26 cellular contexts compared by ENCODE assay signal in the genomic region with DNA sequence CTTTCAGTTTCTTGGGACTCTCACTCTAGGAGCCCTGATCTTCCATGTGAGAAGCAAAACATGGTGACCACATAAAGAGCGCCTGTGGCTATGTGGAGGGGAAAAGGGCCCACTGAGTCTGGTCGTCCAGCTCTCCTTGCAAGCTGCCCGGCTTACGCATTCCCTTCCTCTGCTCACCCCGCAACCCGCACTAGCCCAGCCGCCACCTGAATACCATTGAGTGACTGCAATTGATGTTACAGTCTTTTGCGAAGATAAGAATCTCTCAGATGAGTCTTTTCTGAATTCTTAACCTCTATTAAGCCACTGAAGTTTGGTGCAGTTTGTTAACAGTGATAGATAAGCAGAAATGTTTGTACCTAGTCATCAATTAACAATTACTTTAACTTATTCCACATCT.
A peak's percentile ranks its signal among the peaks of the same experiment; 100 is the strongest.
DNase-seq lines count a peak whose midpoint lies in the region; ATAC-seq, FAIRE-seq and TF ChIP-seq lines count a peak whose summit lies in the region.
"Had no signal": no experiment of that assay in that cellular context is flagged by ENCODE, and none has a peak within 500 bp of the region (broad histone marks: within the 10 kb centered on the region; RNA-seq: fewer than 3 reads in every experiment).

No MANE protein-coding gene starts in this region.

- peak; percentile 9 for DNase-seq in ELF-1 (ENCODE audit: low read depth, low spot score)
- peak; percentile 10 for DNase-seq in PC-3
- DNase-seq in chondrocyte (ENCODE audit: low spot score), result no peak
- no peak for DNase-seq in urothelium cell line (ENCODE audit: low spot score)
- no peak for DNase-seq in heart left ventricle
- no peak for DNase-seq in stimulated activated CD8-positive, alpha-beta memory T cell treated with anti-CD3 and anti-CD28 coated beads, Interleukin-4, amount 100 ng/mL, for 48 hours
- DNase-seq in activated T-helper 2 cell treated with anti-CD3 and anti-CD28 coated beads, Interferon-gamma antibody, Interleukin-2, Interleukin-4, amounts not matched to agents 10 μg/mL and 5 μg/mL and 100 μg/mL, durations not matched to agents 14 hours and 24 hours and 36 hours (ENCODE audit: low spot score), result no peak
- DNase-seq: activated CD4-positive, alpha-beta T cell treated with anti-CD3 and anti-CD28 coated beads for 4 hours; activated naive CD8-positive, alpha-beta T cell treated with anti-CD3 and anti-CD28 coated beads, Interleukin-2, amount 50 U/mL, for 24 hours; activated T-cell treated with anti-CD3 and anti-CD28 coated beads, Interleukin-2, amount 50 U/mL, for 1 hour; body of pancreas; Caco-2; glutamatergic neuron; NCI-H1092 treated with DMSO at 0.1 percent for 48 hours; NCI-H187; NCI-H2227 treated with DMSO at 0.1 percent for 48 hours; NCI-H774; nephron progenitor cell; pancreas; small intestine; stimulated activated CD4-positive, alpha-beta T cell treated with anti-CD3 and anti-CD28 coated beads, Interleukin-1b, Interleukin-23, amount 100 ng/mL, for 48 hours; stomach had no signal

- no peaks in the 10 kb centered on the region for H3K9me3 Mint-ChIP-seq in chondrocyte (ENCODE audit: low read depth)
- no peaks in the 10 kb centered on the region for H3K9me3 Mint-ChIP-seq in activated T-helper 2 cell treated with anti-CD3 and anti-CD28 coated beads, Interferon-gamma antibody, Interleukin-2, Interleukin-4, amounts not matched to agents 10 μg/mL and 5 μg/mL and 100 μg/mL, durations not matched to agents 14 hours and 24 hours and 36 hours
- H3K9me3 Mint-ChIP-seq: activated naive CD8-positive, alpha-beta T cell treated with anti-CD3 and anti-CD28 coated beads, Interleukin-2, amount 50 U/mL, for 24 hours; IgD-negative memory B cell; nephron progenitor cell had no signal

- no peak for TF ChIP-seq POLR2A in heart left ventricle (IDR thresholded peaks at IDR 0.05)

- H3K4me1 ChIP-seq in PC-3 (ENCODE audit: insufficient read depth, low read length) (peaks cover 30% of the 10 kb centered on the region), heart left ventricle (no peaks in the 10 kb centered on the region)
- H3K4me1 ChIP-seq: body of pancreas, pancreas, stomach, tibial nerve had no signal

- POLR2A ChIA-PET in PC-3 (lab: Charles Lee; ENCODE audit: unreplicated experiment), result interaction anchor here (0.6 kb wide), 1 partner anchor 388 kb away, joined by 5 read pairs; no protein-coding TSS in a partner anchor

- no peaks in the 10 kb centered on the region for H3F3A ChIP-seq in PC-3 (ENCODE audit: low read length, unreplicated experiment)

- H3K4me2 ChIP-seq in PC-3 (ENCODE audit: low read length), result peak overlapping the region; percentile 26; the same call in 1 of the 2 replicates

- CTCF ChIA-PET in PC-3 (lab: Charles Lee), result no interaction called here

- ATAC-seq in PC-3 (no peak), heart left ventricle (no peak)
- ATAC-seq: body of pancreas had no signal

- H3K27ac ChIP-seq in PC-3 (ENCODE audit: low read length), result peak overlapping the region; percentile 90
- H3K27ac ChIP-seq in heart left ventricle, result no peak overlapping the region
- H3K27ac ChIP-seq: body of pancreas, C4-2B, stomach, tibial nerve had no signal

- H2AFZ ChIP-seq in PC-3 (ENCODE audit: low read length), result no peak overlapping the region

- peak; percentile 5 for FAIRE-seq in urothelium cell line (lab: Jason Lieb, UNC)
- FAIRE-seq: pancreas, small intestine had no signal

- peaks cover 1% of the 10 kb centered on the region for H3K36me3 Mint-ChIP-seq in chondrocyte (ENCODE audit: low read depth)
- no peaks in the 10 kb centered on the region for H3K36me3 Mint-ChIP-seq in activated T-helper 2 cell treated with anti-CD3 and anti-CD28 coated beads, Interferon-gamma antibody, Interleukin-2, Interleukin-4, amounts not matched to agents 10 μg/mL and 5 μg/mL and 100 μg/mL, durations not matched to agents 14 hours and 24 hours and 36 hours (ENCODE audit: low read depth)
- H3K36me3 Mint-ChIP-seq: IgD-negative memory B cell had no signal

- H3K4me3 ChIP-seq in PC-3 (ENCODE audit: low read length), result no peak overlapping the region
- H3K4me3 ChIP-seq in heart left ventricle, result no peak overlapping the region
- H3K4me3 ChIP-seq: body of pancreas, lung, pancreas, stomach, tibial nerve had no signal

- H4K20me1 ChIP-seq in PC-3 (ENCODE audit: low read length), result no peaks in the 10 kb centered on the region

- intact Hi-C loops in PC-3 (cut with micrococcal nuclease), result loop anchor here (10.0 kb wide), 1 partner anchor 888 kb away; no protein-coding TSS in a partner anchor
- intact Hi-C loops in heart left ventricle (cut with DNase I), result no loop called here
- intact Hi-C loops in activated T-helper 2 cell treated with anti-CD3 and anti-CD28 coated beads, Interferon-gamma antibody, Interleukin-2, Interleukin-4, amounts not matched to agents 10 μg/mL and 5 μg/mL and 100 μg/mL, durations not matched to agents 14 hours and 24 hours and 36 hours (cut with micrococcal nuclease), result no loop called here

- H3K9ac ChIP-seq in PC-3 (ENCODE audit: low read length), result peak overlapping the region; percentile 41; the same call in 1 of the 2 replicates

- no peaks in the 10 kb centered on the region for H3K27me3 Mint-ChIP-seq in chondrocyte (ENCODE audit: low read depth)
- no peaks in the 10 kb centered on the region for H3K27me3 Mint-ChIP-seq in activated T-helper 2 cell treated with anti-CD3 and anti-CD28 coated beads, Interferon-gamma antibody, Interleukin-2, Interleukin-4, amounts not matched to agents 10 μg/mL and 5 μg/mL and 100 μg/mL, durations not matched to agents 14 hours and 24 hours and 36 hours (ENCODE audit: low read depth)
- H3K27me3 Mint-ChIP-seq: activated naive CD8-positive, alpha-beta T cell treated with anti-CD3 and anti-CD28 coated beads, Interleukin-2, amount 50 U/mL, for 24 hours; IgD-negative memory B cell had no signal

- TF ChIP-seq CTCF in PC-3 (conservative IDR thresholded peaks at IDR 0.05; ENCODE audit: low read depth, low read length) (no peak), chondrocyte (IDR thresholded peaks at IDR 0.05) (no peak), heart left ventricle (IDR thresholded peaks at IDR 0.05) (no peak)

- peaks cover 76% of the 10 kb centered on the region for H3K4me1 Mint-ChIP-seq in chondrocyte (ENCODE audit: low read depth)
- no peaks in the 10 kb centered on the region for H3K4me1 Mint-ChIP-seq in activated T-helper 2 cell treated with anti-CD3 and anti-CD28 coated beads, Interferon-gamma antibody, Interleukin-2, Interleukin-4, amounts not matched to agents 10 μg/mL and 5 μg/mL and 100 μg/mL, durations not matched to agents 14 hours and 24 hours and 36 hours (ENCODE audit: low read depth)
- H3K4me1 Mint-ChIP-seq: IgD-negative memory B cell had no signal

- H3K79me2 ChIP-seq in PC-3 (ENCODE audit: low read length), result no peaks in the 10 kb centered on the region

- H3K27ac Mint-ChIP-seq in chondrocyte (ENCODE audit: unreplicated experiment), result peak overlapping the region; percentile 57
- H3K27ac Mint-ChIP-seq in activated T-helper 2 cell treated with anti-CD3 and anti-CD28 coated beads, Interferon-gamma antibody, Interleukin-2, Interleukin-4, amounts not matched to agents 10 μg/mL and 5 μg/mL and 100 μg/mL, durations not matched to agents 14 hours and 24 hours and 36 hours, result no peak overlapping the region
- H3K27ac Mint-ChIP-seq: activated naive CD8-positive, alpha-beta T cell treated with anti-CD3 and anti-CD28 coated beads, Interleukin-2, amount 50 U/mL, for 24 hours; IgD-negative memory B cell; nephron progenitor cell had no signal

- H3K36me3 ChIP-seq in PC-3 (ENCODE audit: low read depth, low read length) (no peaks in the 10 kb centered on the region), heart left ventricle (no peaks in the 10 kb centered on the region)
- H3K36me3 ChIP-seq: pancreas, stomach, tibial nerve had no signal

- H3K9me2 ChIP-seq in PC-3 (replicated peaks; ENCODE audit: low read length), result no peaks in the 10 kb centered on the region

- no peak overlapping the region for H3K4me3 Mint-ChIP-seq in chondrocyte (ENCODE audit: unreplicated experiment)
- no peak overlapping the region for H3K4me3 Mint-ChIP-seq in activated T-helper 2 cell treated with anti-CD3 and anti-CD28 coated beads, Interferon-gamma antibody, Interleukin-2, Interleukin-4, amounts not matched to agents 10 μg/mL and 5 μg/mL and 100 μg/mL, durations not matched to agents 14 hours and 24 hours and 36 hours (ENCODE audit: low read depth)
- H3K4me3 Mint-ChIP-seq: activated naive CD8-positive, alpha-beta T cell treated with anti-CD3 and anti-CD28 coated beads, Interleukin-2, amount 50 U/mL, for 24 hours; IgD-negative memory B cell; nephron progenitor cell had no signal

- H3K27me3 ChIP-seq in PC-3 (ENCODE audit: low read length) (no peaks in the 10 kb centered on the region), heart left ventricle (no peaks in the 10 kb centered on the region)
- H3K27me3 ChIP-seq: body of pancreas, pancreas, stomach, tibial nerve had no signal

- no TSS peak for BruUV-seq in PC-3 (replicated peaks; lab: Mats Ljungman, UMichigan)

- H3K9me3 ChIP-seq in PC-3 (ENCODE audit: low read length) (no peaks in the 10 kb centered on the region), heart left ventricle (no peaks in the 10 kb centered on the region)
- H3K9me3 ChIP-seq: body of pancreas, Caco-2, pancreas, stomach, tibial nerve had no signal

- 86 to 94% (median 88%) methylated on average over 8 of the region's 8 CpGs for WGBS in heart left ventricle, 4 donors

Comparison
In these comparisons a context has a peak if more than half of its experiments do, and no peak if none do; other contexts are left out.
1. DNase-seq: peak in ELF-1 (single experiment) and PC-3 (single experiment); none in chondrocyte (single experiment), urothelium cell line (single experiment), heart left ventricle (0 of 5), stimulated activated CD8-positive, alpha-beta memory T cell treated with anti-CD3 and anti-CD28 coated beads, Interleukin-4, amount 100 ng/mL, for 48 hours (single experiment) and activated T-helper 2 cell treated with anti-CD3 and anti-CD28 coated beads, Interferon-gamma antibody, Interleukin-2, Interleukin-4, amounts not matched to agents 10 μg/mL and 5 μg/mL and 100 μg/mL, durations not matched to agents 14 hours and 24 hours and 36 hours (single experiment).